8 cellular contexts compared by ENCODE assay signal in genomic region chr20:17571967-17572638, GRCh38. TPM values are rescaled to one million over a fixed set of nuclear protein-coding genes. Genes with fewer than 3 reads are reported as not detected.
A peak's percentile ranks its signal among the peaks of the same experiment; 100 is the strongest.
DNase-seq lines count a peak whose midpoint lies in the region; ATAC-seq and TF ChIP-seq lines count a peak whose summit lies in the region.

No MANE protein-coding gene starts in this region.

- H3K79me2 ChIP-seq in ACC112 (ENCODE audit: control insufficient read depth, insufficient read depth, low read length, unreplicated experiment) = peaks cover 67% of the 10 kb centered on the region

- peak overlapping the region; percentile 88 for H3K27ac Mint-ChIP-seq in mesothelial cell of epicardium

- H3K4me1 ChIP-seq in ACC112 (ENCODE audit: control insufficient read depth, insufficient read depth, low read length, unreplicated experiment) (peaks cover 30% of the 10 kb centered on the region), HEK293 (ENCODE audit: control insufficient read depth, insufficient read depth, low read length) (peaks cover 8% of the 10 kb centered on the region), body of pancreas (peaks cover 50% of the 10 kb centered on the region)

- H3K27ac ChIP-seq in ACC112 (ENCODE audit: low read depth, low read length) = no peak overlapping the region
- no peak overlapping the region for H3K27ac ChIP-seq in HEK293 (ENCODE audit: extremely low read depth, low read depth, low read length)
- H3K27ac ChIP-seq in body of pancreas = peak overlapping the region in 3 of 4 donors; percentile 97 to 100 (median 100)

- intact Hi-C loops in body of pancreas (cut with DNase I) = no loop called here

- H3K36me3 ChIP-seq in ACC112 (ENCODE audit: insufficient read depth, low read length) = no peaks in the 10 kb centered on the region
- H3K36me3 ChIP-seq in HEK293 (ENCODE audit: control insufficient read depth in 2 of 2, insufficient read depth in 1 of 2, low read length in 2 of 2) = no peaks in the 10 kb centered on the region
- no peaks in the 10 kb centered on the region for H3K36me3 ChIP-seq in body of pancreas (replicated peaks in 1 of 2; ENCODE audit: insufficient read depth in 1 of 2, low read depth in 2 of 2)

- H3K4me1 Mint-ChIP-seq in mesothelial cell of epicardium = peaks cover 47% of the 10 kb centered on the region

- CTCF ChIA-PET in HEK293 (lab: Yijun Ruan, JAX) = interaction anchor here (0.7 to 1.5 kb wide), 4 partner anchors 12 to 368 kb away, joined by 4 to 6 read pairs (median 4); no protein-coding TSS in a partner anchor

- H3K27me3 Mint-ChIP-seq in mesothelial cell of epicardium (ENCODE audit: low read depth) = no peaks in the 10 kb centered on the region

- H3K27me3 ChIP-seq in ACC112 (ENCODE audit: insufficient read depth, low read length) = no peaks in the 10 kb centered on the region
- H3K27me3 ChIP-seq in body of pancreas = peaks cover 0 to 5% of the 10 kb centered on the region in 2 donors

- H2AFZ ChIP-seq in ACC112 (ENCODE audit: low read length, unreplicated experiment) = no peak overlapping the region

- H3K9me3 Mint-ChIP-seq in mesothelial cell of epicardium = no peaks in the 10 kb centered on the region

- peak overlapping the region; percentile 89 for H3K4me3 Mint-ChIP-seq in mesothelial cell of epicardium

- no peaks in the 10 kb centered on the region for H3K9me3 ChIP-seq in HEK293 (ENCODE audit: control insufficient read depth, insufficient read depth, low read depth, low read length)
- no peaks in the 10 kb centered on the region for H3K9me3 ChIP-seq in body of pancreas

- ATAC-seq in body of pancreas (no peak), HG03045 (IDR thresholded peaks at IDR 0.05; ENCODE audit: unreplicated experiment) (no peak), omental fat pad (ENCODE audit: low FRiP score) (no peak)

- DNase-seq in body of pancreas (no peak), mesothelial cell of epicardium (ENCODE audit: low spot score in 2 of 2, unreplicated experiment in 2 of 2) (no peak), omental fat pad (ENCODE audit: low spot score) (no peak), H4 (ENCODE audit: low spot score) (no peak), GM19240 (ENCODE audit: insufficient read length, low spot score) (no peak)

- TF ChIP-seq CTCF in HEK293 (tag by site-specific recombination; IDR thresholded peaks at IDR 0.05) (no peak), body of pancreas (IDR thresholded peaks at IDR 0.05) (no peak), mesothelial cell of epicardium (IDR thresholded peaks at IDR 0.05; ENCODE audit: unreplicated experiment) (no peak), omental fat pad (IDR thresholded peaks at IDR 0.05) (no peak)

- H3K4me3 ChIP-seq in ACC112 (ENCODE audit: low read depth, low read length) (peak overlapping the region; percentile 95), HEK293 (ENCODE audit: low read depth, low read length) (peak overlapping the region; percentile 98; the same call in 1 of the 2 replicates), body of pancreas (no peak overlapping the region)

- no peak for TF ChIP-seq POLR2A in body of pancreas (IDR thresholded peaks at IDR 0.05)

- POLR2A ChIA-PET in HEK293 (lab: Yijun Ruan, JAX) = interaction anchor here (1.4 to 2.9 kb wide), 5 partner anchors 13 to 39 kb away, joined by 4 to 24 read pairs (median 19); no protein-coding TSS in a partner anchor

- no peaks in the 10 kb centered on the region for H3K36me3 Mint-ChIP-seq in mesothelial cell of epicardium

- 11 to 28% methylated on average over 8 of the region's 8 CpGs for WGBS in body of pancreas, 2 donors

TF ChIP-seq in HEK293, 187 proteins besides CTCF, POLR2A, EP300 and RAD21:
- TF ChIP-seq ZNF184 (tag by site-specific recombination; IDR thresholded peaks at IDR 0.05) (no peak), ZNF707 (tag by site-specific recombination; IDR thresholded peaks at IDR 0.05) (no peak), ZNF223 (tag by site-specific recombination; IDR thresholded peaks at IDR 0.05) (no peak), ZNF274 (IDR thresholded peaks at IDR 0.05; ENCODE audit: low read length) (no peak), ZNF274 (tag by site-specific recombination; IDR thresholded peaks at IDR 0.05; ENCODE audit: borderline replicate concordance) (no peak), ZNF146 (tag by site-specific recombination; IDR thresholded peaks at IDR 0.05) (no peak), SP3 (tag by site-specific recombination; IDR thresholded peaks at IDR 0.05) (no peak), ZNF302 (tag by site-specific recombination; IDR thresholded peaks at IDR 0.05; ENCODE audit: low read depth) (no peak), ZNF140 (tag by site-specific recombination; IDR thresholded peaks at IDR 0.05) (no peak), ZNF639 (tag by site-specific recombination; IDR thresholded peaks at IDR 0.05) (no peak), ZSCAN23 (tag by site-specific recombination; IDR thresholded peaks at IDR 0.05) (no peak), ZNF157 (tag by site-specific recombination; IDR thresholded peaks at IDR 0.05) (no peak), ZNF664 (tag by site-specific recombination; IDR thresholded peaks at IDR 0.05) (no peak), SCRT1 (tag by site-specific recombination; IDR thresholded peaks at IDR 0.05; ENCODE audit: borderline replicate concordance) (no peak), ZBTB44 (tag by site-specific recombination; IDR thresholded peaks at IDR 0.05) (no peak), KLF1 (tag by site-specific recombination; IDR thresholded peaks at IDR 0.05) (no peak), KLF8 (tag by site-specific recombination; IDR thresholded peaks at IDR 0.05) (no peak)

RNA-seq across cellular contexts. Expression of gene DSTN, which starts 2.2 kb away (rescaled TPM):
- total RNA-seq in body of pancreas (100 to 1,000 TPM; 103 to 464 TPM), mesothelial cell of epicardium (192 to 199 TPM (median 193 TPM) in 3 replicates), omental fat pad (100 to 1,000 TPM; 147 to 228 (median 170) TPM)
- 289 and 303 TPM in 2 replicates for total RNA-seq in H4 (2014; rRNA removed; shearing (Covaris generic))

RNA-seq across cellular contexts. Expression of gene BFSP1, which starts 40.9 kb away (rescaled TPM):
- total RNA-seq in body of pancreas = under 1 TPM; 0.52 to 0.99 TPM
- 5.2 to 5.8 TPM (median 5.7 TPM) in 3 replicates for total RNA-seq in mesothelial cell of epicardium
- total RNA-seq in omental fat pad = 1 to 10 TPM in 2 of 4 donors, under 1 TPM in 2; 0.38 to 2.0 (median 0.98) TPM
- 8.2 and 12.3 TPM in 2 replicates for total RNA-seq in H4 (2014; rRNA removed; shearing (Covaris generic))

Comparison
In these comparisons a context has a peak if more than half of its experiments do, and no peak if none do; other contexts are left out.
1. H3K27ac ChIP-seq: peak in body of pancreas (3 of 4); none in ACC112 (single experiment) and HEK293 (single experiment).
2. H3K4me3 ChIP-seq: peak in ACC112 (single experiment) and HEK293 (single experiment); none in body of pancreas (0 of 2).